ENCODE assay signal across 1 cellular context in the genomic region with DNA sequence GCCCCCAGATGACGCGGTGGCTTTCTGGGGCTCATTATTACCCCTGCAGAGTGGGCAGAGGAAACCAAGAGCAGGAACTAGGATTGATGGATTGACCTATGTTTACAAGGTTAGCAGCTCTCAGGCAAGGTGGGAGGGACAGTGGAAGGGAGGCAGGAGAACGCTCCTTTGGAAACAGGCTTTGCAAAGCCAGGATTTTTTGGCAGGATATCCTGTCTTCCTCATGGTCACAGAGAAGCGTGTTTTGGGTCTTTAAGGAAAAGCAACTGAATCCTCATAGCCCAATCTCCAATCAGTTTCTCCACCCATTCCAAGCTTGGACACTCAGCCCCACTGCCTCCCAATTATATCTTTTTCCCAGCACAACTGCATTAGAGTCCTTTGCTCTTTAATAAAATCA.
TF ChIP-seq lines count a peak whose summit lies in the region.

No MANE protein-coding gene starts in this region.

TF ChIP-seq in GM23338, 12 proteins besides CTCF, POLR2A, EP300 and RAD21 (continued from another document):
- TF ChIP-seq, protein P1, sequence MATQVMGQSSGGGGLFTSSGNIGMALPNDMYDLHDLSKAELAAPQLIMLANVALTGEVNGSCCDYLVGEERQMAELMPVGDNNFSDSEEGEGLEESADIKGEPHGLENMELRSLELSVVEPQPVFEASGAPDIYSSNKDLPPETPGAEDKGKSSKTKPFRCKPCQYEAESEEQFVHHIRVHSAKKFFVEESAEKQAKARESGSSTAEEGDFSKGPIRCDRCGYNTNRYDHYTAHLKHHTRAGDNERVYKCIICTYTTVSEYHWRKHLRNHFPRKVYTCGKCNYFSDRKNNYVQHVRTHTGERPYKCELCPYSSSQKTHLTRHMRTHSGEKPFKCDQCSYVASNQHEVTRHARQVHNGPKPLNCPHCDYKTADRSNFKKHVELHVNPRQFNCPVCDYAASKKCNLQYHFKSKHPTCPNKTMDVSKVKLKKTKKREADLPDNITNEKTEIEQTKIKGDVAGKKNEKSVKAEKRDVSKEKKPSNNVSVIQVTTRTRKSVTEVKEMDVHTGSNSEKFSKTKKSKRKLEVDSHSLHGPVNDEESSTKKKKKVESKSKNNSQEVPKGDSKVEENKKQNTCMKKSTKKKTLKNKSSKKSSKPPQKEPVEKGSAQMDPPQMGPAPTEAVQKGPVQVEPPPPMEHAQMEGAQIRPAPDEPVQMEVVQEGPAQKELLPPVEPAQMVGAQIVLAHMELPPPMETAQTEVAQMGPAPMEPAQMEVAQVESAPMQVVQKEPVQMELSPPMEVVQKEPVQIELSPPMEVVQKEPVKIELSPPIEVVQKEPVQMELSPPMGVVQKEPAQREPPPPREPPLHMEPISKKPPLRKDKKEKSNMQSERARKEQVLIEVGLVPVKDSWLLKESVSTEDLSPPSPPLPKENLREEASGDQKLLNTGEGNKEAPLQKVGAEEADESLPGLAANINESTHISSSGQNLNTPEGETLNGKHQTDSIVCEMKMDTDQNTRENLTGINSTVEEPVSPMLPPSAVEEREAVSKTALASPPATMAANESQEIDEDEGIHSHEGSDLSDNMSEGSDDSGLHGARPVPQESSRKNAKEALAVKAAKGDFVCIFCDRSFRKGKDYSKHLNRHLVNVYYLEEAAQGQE (IDR thresholded peaks at IDR 0.05; ENCODE audit: unreplicated experiment): no peak
- TF ChIP-seq STAT1 (IDR thresholded peaks at IDR 0.05; ENCODE audit: unreplicated experiment): no peak
TF ChIP-seq in GM23338: peak in this region for 0.
